In genomic region chr16:58046936-58047335, GRCh38 we compare ENCODE assay signal across 15 cellular contexts. TPM values are rescaled to one million over a fixed set of nuclear protein-coding genes. Genes with fewer than 3 reads are reported as not detected.
DNase-seq lines count a peak whose midpoint lies in the region; ATAC-seq and TF ChIP-seq lines count a peak whose summit lies in the region.
"Had no signal": no experiment of that assay in that cellular context is flagged by ENCODE, and none has a peak within 500 bp of the region (broad histone marks: within the 10 kb centered on the region; RNA-seq: fewer than 3 reads in every experiment).

No MANE protein-coding gene starts in this region.

- no peaks in the 10 kb centered on the region for H3K4me1 Mint-ChIP-seq in activated CD4-positive, alpha-beta memory T cell treated with anti-CD3 and anti-CD28 coated beads for 36 hours (ENCODE audit: low read depth)

- intact Hi-C loops in heart left ventricle (cut with DNase I) (loop anchor here in 1 of 10 donors (5.0 kb wide), 1 partner anchor 35 kb away; no protein-coding TSS in a partner anchor), left colon (cut with DNase I, micrococcal nuclease) (no loop called here), upper lobe of right lung (cut with DNase I) (no loop called here)
- intact Hi-C loops in activated CD4-positive, alpha-beta memory T cell treated with anti-CD3 and anti-CD28 coated beads for 36 hours (cut with micrococcal nuclease): no loop called here

- H3K9me3 ChIP-seq in heart left ventricle (no peaks in the 10 kb centered on the region), right atrium auricular region (no peaks in the 10 kb centered on the region), osteoblast (ENCODE audit: low read depth, low read length) (no peaks in the 10 kb centered on the region), upper lobe of right lung (no peaks in the 10 kb centered on the region)

- no peaks in the 10 kb centered on the region for H3K27me3 Mint-ChIP-seq in activated CD4-positive, alpha-beta memory T cell treated with anti-CD3 and anti-CD28 coated beads for 36 hours

- no peak overlapping the region for H3K27ac Mint-ChIP-seq in activated CD4-positive, alpha-beta memory T cell treated with anti-CD3 and anti-CD28 coated beads for 36 hours

- no peaks in the 10 kb centered on the region for H4K20me1 ChIP-seq in osteoblast (ENCODE audit: insufficient read depth, low read length)

- POLR2A ChIA-PET in activated CD4-positive, alpha-beta memory T cell treated with anti-CD3 and anti-CD28 coated beads for 36 hours (lab: Charles Lee): no interaction called here

- no peak overlapping the region for H3K4me2 ChIP-seq in osteoblast (ENCODE audit: insufficient read depth, low read length)

- no peaks in the 10 kb centered on the region for H3K27me3 ChIP-seq in heart left ventricle
- no peaks in the 10 kb centered on the region for H3K27me3 ChIP-seq in right atrium auricular region
- H3K27me3 ChIP-seq in osteoblast (ENCODE audit: insufficient read depth, low read length): no peaks in the 10 kb centered on the region
- no peaks in the 10 kb centered on the region for H3K27me3 ChIP-seq in upper lobe of right lung

- H3K27ac ChIP-seq in heart left ventricle (peak overlapping the region in 10 of 12 donors; percentile 3 to 86 (median 71)), right atrium auricular region (no peak overlapping the region), osteoblast (ENCODE audit: low read depth, low read length) (no peak overlapping the region), upper lobe of right lung (no peak overlapping the region)

- no peak overlapping the region for H3K4me3 ChIP-seq in heart left ventricle
- H3K4me3 ChIP-seq in right atrium auricular region: no peak overlapping the region
- no peak overlapping the region for H3K4me3 ChIP-seq in osteoblast (ENCODE audit: insufficient read depth, low read length)
- no peak overlapping the region for H3K4me3 ChIP-seq in upper lobe of right lung
- H3K4me3 ChIP-seq: K562 had no signal

- no peaks in the 10 kb centered on the region for H3K79me2 ChIP-seq in osteoblast (ENCODE audit: insufficient read depth, low read length)

- CTCF ChIA-PET in activated CD4-positive, alpha-beta memory T cell treated with anti-CD3 and anti-CD28 coated beads for 36 hours (lab: Charles Lee): no interaction called here

- TF ChIP-seq CTCF in heart left ventricle (IDR thresholded peaks at IDR 0.05): no peak
- no peak for TF ChIP-seq CTCF in right atrium auricular region (IDR thresholded peaks at IDR 0.05)
- no peak for TF ChIP-seq CTCF in osteoblast (IDR thresholded peaks at IDR 0.05; ENCODE audit: extremely low read depth, low read depth, low read length)
- no peak for TF ChIP-seq CTCF in upper lobe of right lung (IDR thresholded peaks at IDR 0.05)

- H3K9me3 Mint-ChIP-seq in activated CD4-positive, alpha-beta memory T cell treated with anti-CD3 and anti-CD28 coated beads for 36 hours: no peaks in the 10 kb centered on the region

- 33 to 49% (median 40%) methylated on average over 5 to 6 of the region's 6 CpGs for WGBS in heart left ventricle, 4 donors

- no peak overlapping the region for H2AFZ ChIP-seq in osteoblast (ENCODE audit: low read length)

- H3K36me3 Mint-ChIP-seq in activated CD4-positive, alpha-beta memory T cell treated with anti-CD3 and anti-CD28 coated beads for 36 hours: no peaks in the 10 kb centered on the region

- no peak for DNase-seq in heart left ventricle
- no peak for DNase-seq in right atrium auricular region (ENCODE audit: low spot score)
- DNase-seq in left colon: no peak
- peak; percentile 85 for DNase-seq in osteoblast (ENCODE audit: insufficient read length, low spot score, missing footprints)
- DNase-seq in upper lobe of right lung: no peak
- DNase-seq in NCI-H345 treated with DMSO at 0.1 percent for 48 hours (lab: John Stamatoyannopoulos, UW; ENCODE audit: unreplicated experiment): no peak
- no peak for DNase-seq in NCI-H1105 (lab: John Stamatoyannopoulos, UW)
- no peak for DNase-seq in activated CD4-positive, alpha-beta memory T cell treated with anti-CD3 and anti-CD28 coated beads for 36 hours
- DNase-seq: HCEC 1CT; NCI-H146; NCI-H226; NCI-H526 treated with DMSO at 0.1 percent for 48 hours; NK-92 treated with Interleukin-12 subunit alpha and Interleukin-12 subunit beta, amount 100 ng/mL, for 24 hours; PC-3 had no signal

- H3K4me1 ChIP-seq in heart left ventricle (peaks cover 4 to 54% (median 34%) of the 10 kb centered on the region in 12 donors), right atrium auricular region (peaks cover 0 to 42% of the 10 kb centered on the region in 2 donors), osteoblast (ENCODE audit: insufficient read depth, low read length) (no peaks in the 10 kb centered on the region), upper lobe of right lung (peaks cover 17% of the 10 kb centered on the region)

- no peak for TF ChIP-seq POLR2A in heart left ventricle (IDR thresholded peaks at IDR 0.05)

- H3K4me3 Mint-ChIP-seq in activated CD4-positive, alpha-beta memory T cell treated with anti-CD3 and anti-CD28 coated beads for 36 hours: no peak overlapping the region

- H3K36me3 ChIP-seq in heart left ventricle (peaks cover 0 to 34% (median 31%) of the 10 kb centered on the region in 9 donors), right atrium auricular region (peaks cover 20% of the 10 kb centered on the region), osteoblast (ENCODE audit: insufficient read depth, low read length) (no peaks in the 10 kb centered on the region), upper lobe of right lung (peaks cover 9% of the 10 kb centered on the region)

- ATAC-seq in heart left ventricle (peak in 3 of 4 donors; percentile 3 to 21 (median 8)), left colon (peak; percentile 78), upper lobe of right lung (peak; percentile 3)
- ATAC-seq: PC-3 had no signal

RNA-seq across cellular contexts. Expression of gene MMP15, which starts 21.4 kb away (rescaled TPM):
- 10 to 100 TPM; 24.2 to 84.7 (median 60.9) TPM for total RNA-seq in heart left ventricle
- 10 to 100 TPM; 22.1 to 45.3 TPM for polyA plus RNA-seq in heart left ventricle
- 10 to 100 TPM; 36.9 to 52.3 TPM for total RNA-seq in right atrium auricular region
- total RNA-seq in left colon: 100 to 1,000 TPM; 113 to 127 TPM
- 7.7 and 9.4 TPM in 2 replicates for total RNA-seq in osteoblast
- total RNA-seq in upper lobe of right lung: 25.2 TPM
- under 1 TPM; 0.46 to 0.71 TPM for total RNA-seq in activated CD4-positive, alpha-beta memory T cell treated with anti-CD3 and anti-CD28 coated beads for 36 hours

RNA-seq across cellular contexts. Expression of gene USB1, which starts 45.7 kb away (rescaled TPM):
- total RNA-seq in heart left ventricle (10 to 100 TPM; 20.3 to 61.9 (median 34.4) TPM), right atrium auricular region (10 to 100 TPM; 32.2 to 43.2 TPM), left colon (10 to 100 TPM; 42.6 to 43.8 TPM), osteoblast (17.7 and 19.2 TPM in 2 replicates), upper lobe of right lung (37.4 TPM)
- polyA plus RNA-seq in heart left ventricle: 10 to 100 TPM; 25.5 to 60.7 TPM
- 10 to 100 TPM; 42.2 to 46.0 TPM for total RNA-seq in activated CD4-positive, alpha-beta memory T cell treated with anti-CD3 and anti-CD28 coated beads for 36 hours

RNA-seq across cellular contexts. Expression of gene ZNF319, which starts 46.5 kb away (rescaled TPM):
- 10 to 100 TPM in 1 of 9 donors, 1 to 10 TPM in 8; 6.8 to 10.5 (median 8.6) TPM for total RNA-seq in heart left ventricle
- 1 to 10 TPM; 5.6 to 5.8 TPM for polyA plus RNA-seq in heart left ventricle
- total RNA-seq in right atrium auricular region: 1 to 10 TPM; 5.1 to 6.6 TPM
- total RNA-seq in left colon: 1 to 10 TPM; 5.0 to 7.9 TPM
- total RNA-seq in osteoblast: 4.3 and 5.6 TPM in 2 replicates
- total RNA-seq in upper lobe of right lung: 10.6 TPM
- total RNA-seq in activated CD4-positive, alpha-beta memory T cell treated with anti-CD3 and anti-CD28 coated beads for 36 hours: 1 to 10 TPM; 6.5 to 8.1 TPM

Comparison
In these comparisons a context has a peak if more than half of its experiments do, and no peak if none do; other contexts are left out.
1. H3K27ac ChIP-seq: peak in heart left ventricle (10 of 12); none in right atrium auricular region (0 of 2), osteoblast (single experiment) and upper lobe of right lung (single experiment).
2. ATAC-seq: peak in every context shown above with its lines; median percentile 78 in left colon; 8 in heart left ventricle; 3 in upper lobe of right lung.